12 cellular contexts compared by ENCODE assay signal in the genomic region with DNA sequence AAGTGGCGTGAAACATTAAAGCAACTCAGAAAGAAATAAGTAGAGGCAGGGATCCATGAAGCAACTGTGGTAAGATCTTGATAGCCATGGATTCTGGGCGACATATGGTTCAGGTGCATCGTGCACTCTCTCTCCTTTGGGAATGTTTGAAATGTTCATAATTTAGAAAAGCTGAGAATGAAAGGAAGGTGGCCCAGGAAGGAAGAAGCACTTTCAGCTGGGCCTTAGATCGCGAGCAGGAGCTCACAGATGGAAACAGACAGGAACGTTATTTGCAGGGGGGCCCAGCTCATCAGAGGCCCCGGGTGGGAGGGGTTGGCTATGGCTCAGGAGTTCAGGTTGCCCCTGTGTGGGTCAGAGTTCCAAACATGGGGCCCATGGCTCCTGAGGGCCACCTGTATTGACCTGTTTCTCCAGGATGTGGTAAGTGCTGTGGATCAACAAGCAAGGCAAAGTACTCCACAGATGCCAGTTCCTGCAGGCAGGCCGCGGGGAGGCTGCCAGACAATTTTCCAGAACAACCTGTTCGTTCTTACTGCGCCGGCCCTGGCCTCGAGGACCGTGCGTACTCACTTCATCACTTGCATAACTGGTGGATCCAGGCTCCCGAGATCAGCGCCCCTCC.
DNase-seq lines count a peak whose midpoint lies in the region; ATAC-seq and TF ChIP-seq lines count a peak whose summit lies in the region.
"Had no signal": no experiment of that assay in that cellular context is flagged by ENCODE, and none has a peak within 500 bp of the region (broad histone marks: within the 10 kb centered on the region; RNA-seq: fewer than 3 reads in every experiment).

No MANE protein-coding gene starts in this region.

- POLR2A ChIA-PET in activated CD8-positive, alpha-beta T cell treated with anti-CD3 and anti-CD28 coated beads, Interleukin-2, amount 10 ng/mL, durations not matched to agents 7 days and 5 days (lab: Charles Lee) = interaction anchor here (0.7 kb wide), 1 partner anchor 30 kb away, joined by 3 read pairs; no protein-coding TSS in a partner anchor

- no peaks in the 10 kb centered on the region for H3K27me3 Mint-ChIP-seq in activated naive CD8-positive, alpha-beta T cell treated with anti-CD3 and anti-CD28 coated beads, Interleukin-2, amount 50 U/mL, for 24 hours
- no peaks in the 10 kb centered on the region for H3K27me3 Mint-ChIP-seq in activated naive CD8-positive, alpha-beta T cell treated with anti-CD3 and anti-CD28 coated beads for 36 hours
- H3K27me3 Mint-ChIP-seq in activated CD8-positive, alpha-beta T cell treated with anti-CD3 and anti-CD28 coated beads, Interleukin-2, amount 10 ng/mL, durations not matched to agents 7 days and 5 days (ENCODE audit: low read depth) = no peaks in the 10 kb centered on the region
- no peaks in the 10 kb centered on the region for H3K27me3 Mint-ChIP-seq in endodermal cell (ENCODE audit: insufficient read depth)
- H3K27me3 Mint-ChIP-seq: naive thymus-derived CD8-positive, alpha-beta T cell had no signal

- H3K4me1 ChIP-seq in liver (ENCODE audit: control insufficient read depth in 4 of 4, insufficient read depth in 4 of 4, low read length in 3 of 4) = peaks cover 13 to 35% (median 20%) of the 10 kb centered on the region in 4 donors
- peaks cover 23% of the 10 kb centered on the region for H3K4me1 ChIP-seq in suprapubic skin
- peaks cover 3% of the 10 kb centered on the region for H3K4me1 ChIP-seq in endodermal cell (ENCODE audit: control insufficient read depth, insufficient read depth, low read length)

- H3K27ac Mint-ChIP-seq in activated naive CD8-positive, alpha-beta T cell treated with anti-CD3 and anti-CD28 coated beads, Interleukin-2, amount 50 U/mL, for 24 hours = peak overlapping the region; percentile 73
- H3K27ac Mint-ChIP-seq in activated naive CD8-positive, alpha-beta T cell treated with anti-CD3 and anti-CD28 coated beads for 36 hours = no peak overlapping the region
- peak overlapping the region; percentile 3 for H3K27ac Mint-ChIP-seq in activated CD8-positive, alpha-beta T cell treated with anti-CD3 and anti-CD28 coated beads, Interleukin-2, amount 10 ng/mL, durations not matched to agents 7 days and 5 days
- H3K27ac Mint-ChIP-seq in endodermal cell = no peak overlapping the region

- no peak for TF ChIP-seq CTCF in liver (IDR thresholded peaks at IDR 0.05; ENCODE audit: low read depth, low read length, missing input control)
- TF ChIP-seq CTCF in suprapubic skin (IDR thresholded peaks at IDR 0.05) = no peak
- no peak for TF ChIP-seq CTCF in endodermal cell (conservative IDR thresholded peaks at IDR 0.05)

- TF ChIP-seq RAD21 in liver (IDR thresholded peaks at IDR 0.05) = peak; percentile 61 to 77

- no peak for ATAC-seq in activated naive CD8-positive, alpha-beta T cell treated with anti-CD3 and anti-CD28 coated beads, Interleukin-2, amount 50 U/mL, for 24 hours
- ATAC-seq in activated CD8-positive, alpha-beta T cell treated with anti-CD3 and anti-CD28 coated beads, Interleukin-2, amount 10 ng/mL, durations not matched to agents 7 days and 5 days = no peak
- ATAC-seq: naive thymus-derived CD8-positive, alpha-beta T cell had no signal

- no peaks in the 10 kb centered on the region for H3K36me3 ChIP-seq in liver (ENCODE audit: control insufficient read depth in 4 of 4, insufficient read depth in 3 of 4, low read depth in 1 of 4, low read length in 3 of 4)
- no peaks in the 10 kb centered on the region for H3K36me3 ChIP-seq in suprapubic skin
- H3K36me3 ChIP-seq in endodermal cell (ENCODE audit: control insufficient read depth, insufficient read depth, low read length) = no peaks in the 10 kb centered on the region

- no peak overlapping the region for H3K4me3 Mint-ChIP-seq in activated naive CD8-positive, alpha-beta T cell treated with anti-CD3 and anti-CD28 coated beads, Interleukin-2, amount 50 U/mL, for 24 hours
- no peak overlapping the region for H3K4me3 Mint-ChIP-seq in activated naive CD8-positive, alpha-beta T cell treated with anti-CD3 and anti-CD28 coated beads for 36 hours
- H3K4me3 Mint-ChIP-seq in activated CD8-positive, alpha-beta T cell treated with anti-CD3 and anti-CD28 coated beads, Interleukin-2, amount 10 ng/mL, durations not matched to agents 7 days and 5 days = no peak overlapping the region
- H3K4me3 Mint-ChIP-seq in endodermal cell = no peak overlapping the region
- H3K4me3 Mint-ChIP-seq: naive thymus-derived CD8-positive, alpha-beta T cell had no signal

- no peaks in the 10 kb centered on the region for H3K27me3 ChIP-seq in liver (ENCODE audit: control insufficient read depth in 4 of 4, insufficient read depth in 4 of 4, low read length in 3 of 4)
- H3K27me3 ChIP-seq in suprapubic skin = no peaks in the 10 kb centered on the region
- no peaks in the 10 kb centered on the region for H3K27me3 ChIP-seq in endodermal cell (ENCODE audit: control insufficient read depth, insufficient read depth, low read length, poor library complexity, severe bottlenecking)
- H3K27me3 ChIP-seq: dorsolateral prefrontal cortex had no signal

- no peaks in the 10 kb centered on the region for H3K9me3 Mint-ChIP-seq in activated naive CD8-positive, alpha-beta T cell treated with anti-CD3 and anti-CD28 coated beads, Interleukin-2, amount 50 U/mL, for 24 hours
- H3K9me3 Mint-ChIP-seq in activated naive CD8-positive, alpha-beta T cell treated with anti-CD3 and anti-CD28 coated beads for 36 hours = no peaks in the 10 kb centered on the region
- H3K9me3 Mint-ChIP-seq in activated CD8-positive, alpha-beta T cell treated with anti-CD3 and anti-CD28 coated beads, Interleukin-2, amount 10 ng/mL, durations not matched to agents 7 days and 5 days (ENCODE audit: insufficient read depth) = no peaks in the 10 kb centered on the region
- H3K9me3 Mint-ChIP-seq in endodermal cell = no peaks in the 10 kb centered on the region
- H3K9me3 Mint-ChIP-seq: naive thymus-derived CD8-positive, alpha-beta T cell had no signal

- no peak overlapping the region for H3K4me3 ChIP-seq in liver (ENCODE audit: low read depth in 1 of 3, low read length in 3 of 3)
- H3K4me3 ChIP-seq in suprapubic skin = no peak overlapping the region
- no peak overlapping the region for H3K4me3 ChIP-seq in endodermal cell (ENCODE audit: low read length)
- H3K4me3 ChIP-seq: dorsolateral prefrontal cortex had no signal

- H3K4me1 Mint-ChIP-seq in activated naive CD8-positive, alpha-beta T cell treated with anti-CD3 and anti-CD28 coated beads, Interleukin-2, amount 50 U/mL, for 24 hours = peaks cover 64% of the 10 kb centered on the region
- H3K4me1 Mint-ChIP-seq in activated naive CD8-positive, alpha-beta T cell treated with anti-CD3 and anti-CD28 coated beads for 36 hours = peaks cover 40% of the 10 kb centered on the region
- H3K4me1 Mint-ChIP-seq in activated CD8-positive, alpha-beta T cell treated with anti-CD3 and anti-CD28 coated beads, Interleukin-2, amount 10 ng/mL, durations not matched to agents 7 days and 5 days (ENCODE audit: low read depth) = peaks cover 51% of the 10 kb centered on the region
- peaks cover 5% of the 10 kb centered on the region for H3K4me1 Mint-ChIP-seq in endodermal cell

- TF ChIP-seq EP300 in suprapubic skin (IDR thresholded peaks at IDR 0.05) = no peak

- no peaks in the 10 kb centered on the region for H3K36me3 Mint-ChIP-seq in activated naive CD8-positive, alpha-beta T cell treated with anti-CD3 and anti-CD28 coated beads, Interleukin-2, amount 50 U/mL, for 24 hours (ENCODE audit: low read depth)
- H3K36me3 Mint-ChIP-seq in activated naive CD8-positive, alpha-beta T cell treated with anti-CD3 and anti-CD28 coated beads for 36 hours = peaks cover 2% of the 10 kb centered on the region
- peaks cover 3% of the 10 kb centered on the region for H3K36me3 Mint-ChIP-seq in activated CD8-positive, alpha-beta T cell treated with anti-CD3 and anti-CD28 coated beads, Interleukin-2, amount 10 ng/mL, durations not matched to agents 7 days and 5 days (ENCODE audit: low read depth)
- H3K36me3 Mint-ChIP-seq in endodermal cell (ENCODE audit: low read depth) = no peaks in the 10 kb centered on the region
- H3K36me3 Mint-ChIP-seq: naive thymus-derived CD8-positive, alpha-beta T cell had no signal

- WGBS in liver = 38% methylated on average over 17 of the region's 17 CpGs
- 82% methylated on average over 10 of the region's 17 CpGs for WGBS in suprapubic skin
- 93 to 99% methylated on average over 10 to 17 of the region's 17 CpGs for WGBS in endodermal cell (ENCODE audit: insufficient coverage in 1 of 2, insufficient read length in 1 of 2), 2 experiments

- H3K27ac ChIP-seq in liver (ENCODE audit: low read depth in 1 of 2, low read length in 2 of 2) (peak overlapping the region; percentile 97 to 99), suprapubic skin (peak overlapping the region; percentile 53), endodermal cell (ENCODE audit: low read depth, low read length) (no peak overlapping the region)
- H3K27ac ChIP-seq: dorsolateral prefrontal cortex had no signal

- H3K9me3 ChIP-seq in liver (ENCODE audit: control insufficient read depth in 4 of 4, low read length in 3 of 4) (no peaks in the 10 kb centered on the region), suprapubic skin (no peaks in the 10 kb centered on the region), endodermal cell (ENCODE audit: control insufficient read depth, low read length) (no peaks in the 10 kb centered on the region)

- no peak for TF ChIP-seq POLR2A in suprapubic skin (IDR thresholded peaks at IDR 0.05)

- CTCF ChIA-PET in activated CD8-positive, alpha-beta T cell treated with anti-CD3 and anti-CD28 coated beads, Interleukin-2, amount 10 ng/mL, durations not matched to agents 7 days and 5 days (lab: Charles Lee) = interaction anchor here (1.6 kb wide), 1 partner anchor 388 kb away, joined by 4 read pairs; no protein-coding TSS in a partner anchor

- peak overlapping the region in 1 of 2 donors; percentile 77 for H3K9ac ChIP-seq in liver (ENCODE audit: low read depth in 1 of 2, low read length in 2 of 2)
- H3K9ac ChIP-seq in endodermal cell (ENCODE audit: extremely low read depth, low read length, poor library complexity, severe bottlenecking) = no peak overlapping the region

- no peak for DNase-seq in activated naive CD8-positive, alpha-beta T cell treated with anti-CD3 and anti-CD28 coated beads, Interleukin-2, amount 50 U/mL, for 24 hours
- DNase-seq in activated naive CD8-positive, alpha-beta T cell treated with anti-CD3 and anti-CD28 coated beads for 36 hours = no peak
- DNase-seq in activated CD8-positive, alpha-beta T cell treated with anti-CD3 and anti-CD28 coated beads, Interleukin-2, amount 10 ng/mL, durations not matched to agents 7 days and 5 days = no peak
- DNase-seq in suprapubic skin (ENCODE audit: low spot score in 2 of 2) (no peak), NOMO-1 (lab: John Stamatoyannopoulos, UW; ENCODE audit: unreplicated experiment in 2 of 2) (no peak), endodermal cell (no peak)
- no peak for DNase-seq in stimulated activated CD4-positive, alpha-beta T cell treated with anti-CD3 and anti-CD28 coated beads, Interleukin-12 subunit alpha, Interleukin-12 subunit beta, amount 100 ng/mL, for 4 hours
- DNase-seq: GOT3, NCI-H2171 had no signal

TF ChIP-seq in liver, 16 proteins besides CTCF, POLR2A, EP300 and RAD21 (continues in another document):
- peak; percentile 87 to 91 for TF ChIP-seq HNF4A (conservative IDR thresholded peaks at IDR 0.05)
- TF ChIP-seq, protein P1, sequence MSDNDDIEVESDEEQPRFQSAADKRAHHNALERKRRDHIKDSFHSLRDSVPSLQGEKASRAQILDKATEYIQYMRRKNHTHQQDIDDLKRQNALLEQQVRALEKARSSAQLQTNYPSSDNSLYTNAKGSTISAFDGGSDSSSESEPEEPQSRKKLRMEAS (IDR thresholded peaks at IDR 0.05) = peak; percentile 96

Comparison
In these comparisons a context has a peak if more than half of its experiments do, and no peak if none do; other contexts are left out.
1. H3K27ac Mint-ChIP-seq: peak in activated naive CD8-positive, alpha-beta T cell treated with anti-CD3 and anti-CD28 coated beads, Interleukin-2, amount 50 U/mL, for 24 hours (single experiment) and activated CD8-positive, alpha-beta T cell treated with anti-CD3 and anti-CD28 coated beads, Interleukin-2, amount 10 ng/mL, durations not matched to agents 7 days and 5 days (single experiment); none in activated naive CD8-positive, alpha-beta T cell treated with anti-CD3 and anti-CD28 coated beads for 36 hours (single experiment) and endodermal cell (single experiment).